In genomic region chr19:17078038-17078919, GRCh38 we compare ENCODE assay signal across 10 cellular contexts. TPM values are rescaled to one million over a fixed set of nuclear protein-coding genes. Genes with fewer than 3 reads are reported as not detected.
DNase-seq lines count a peak whose midpoint lies in the region; ATAC-seq, FAIRE-seq and TF ChIP-seq lines count a peak whose summit lies in the region.
"Had no signal": no experiment of that assay in that cellular context is flagged by ENCODE, and none has a peak within 500 bp of the region (broad histone marks: within the 10 kb centered on the region; RNA-seq: fewer than 3 reads in every experiment).

No MANE protein-coding gene starts in this region.

- H3K27ac ChIP-seq in naive thymus-derived CD4-positive, alpha-beta T cell (ENCODE audit: low read depth, low read length), result no peak overlapping the region
- H3K27ac ChIP-seq: SJCRH30 had no signal

- H3K4me3 Mint-ChIP-seq in IgD-negative memory B cell (peak overlapping the region; percentile 76 to 99 (median 94)), brain (peak overlapping the region; percentile 96 to 100 (median 99))
- peak overlapping the region; percentile 64 to 100 (median 98) for H3K4me3 Mint-ChIP-seq in naive thymus-derived CD4-positive, alpha-beta T cell

- peaks cover 32% of the 10 kb centered on the region in 2 donors for H3K4me1 ChIP-seq in naive thymus-derived CD4-positive, alpha-beta T cell (ENCODE audit: control insufficient read depth in 2 of 2, insufficient read depth in 2 of 2, low read length in 2 of 2)
- H3K4me1 ChIP-seq: SJCRH30 had no signal

- no peak for TF ChIP-seq CTCF in AG04449 (IDR thresholded peaks at IDR 0.05; ENCODE audit: insufficient read depth, low read length, missing control alignments)
- TF ChIP-seq CTCF in brain (conservative IDR thresholded peaks at IDR 0.05), result no peak

- H3K9me3 Mint-ChIP-seq in IgD-negative memory B cell (no peaks in the 10 kb centered on the region), brain (peaks cover 0 to 4% (median 0%) of the 10 kb centered on the region in 5 experiments)
- no peaks in the 10 kb centered on the region for H3K9me3 Mint-ChIP-seq in naive thymus-derived CD4-positive, alpha-beta T cell

- no peak for TF ChIP-seq POLR2A in H54 (IDR thresholded peaks at IDR 0.05; ENCODE audit: low read depth, low read length)

- CTCF ChIA-PET in AG04449 (lab: Yijun Ruan, JAX), result interaction anchor here (1.2 to 1.9 kb wide), 5 partner anchors 10 to 203 kb away, joined by 3 to 4 read pairs (median 4); no protein-coding TSS in a partner anchor
- CTCF ChIA-PET in naive thymus-derived CD4-positive, alpha-beta T cell (lab: Charles Lee), result no interaction called here

- H3K27me3 ChIP-seq in naive thymus-derived CD4-positive, alpha-beta T cell (ENCODE audit: control insufficient read depth in 2 of 2, insufficient read depth in 2 of 2, low read length in 2 of 2), result no peaks in the 10 kb centered on the region
- H3K27me3 ChIP-seq: SJCRH30 had no signal

- H3K9me3 ChIP-seq in naive thymus-derived CD4-positive, alpha-beta T cell (ENCODE audit: control insufficient read depth in 2 of 3, low read length in 3 of 3), result no peaks in the 10 kb centered on the region
- H3K9me3 ChIP-seq: SJCRH30 had no signal

- ATAC-seq in naive thymus-derived CD4-positive, alpha-beta T cell, result no peak

- POLR2A ChIA-PET in AG04449 (lab: Yijun Ruan, JAX), result interaction anchor here (1.4 kb wide), 1 partner anchor 30 kb away, joined by 3 read pairs; no protein-coding TSS in a partner anchor
- POLR2A ChIA-PET in naive thymus-derived CD4-positive, alpha-beta T cell (lab: Charles Lee), result interaction anchor here (1.6 to 5.0 kb wide), 2 partner anchors 47 to 137 kb away, joined by 3 to 56 read pairs; partner anchors contain the start of gene USE1

- no peak for DNase-seq in AG04449 (ENCODE audit: low read depth, low spot score)
- DNase-seq in naive thymus-derived CD4-positive, alpha-beta T cell, result no peak
- no peak for DNase-seq in SIG-M5 (lab: John Stamatoyannopoulos, UW)
- DNase-seq in NCI-H2227 treated with DMSO at 0.1 percent for 48 hours (lab: John Stamatoyannopoulos, UW), result no peak
- no peak for DNase-seq in H54 (ENCODE audit: insufficient read length, low spot score)
- DNase-seq in HCEC 1CT, result no peak
- DNase-seq: SJCRH30 had no signal

- no peak for FAIRE-seq in H54 (lab: Jason Lieb, UNC)

- intact Hi-C loops in naive thymus-derived CD4-positive, alpha-beta T cell (cut with micrococcal nuclease), result loop anchor here (5.0 to 10.0 kb wide), 4 partner anchors 389 to 966 kb away; partner anchors contain the start of genes RAB8A (in 1 of the 2) and SLC5A5 (in 1 of the 2)

- H3K36me3 Mint-ChIP-seq in IgD-negative memory B cell (no peaks in the 10 kb centered on the region), brain (no peaks in the 10 kb centered on the region)
- peaks cover 0 to 11% (median 0%) of the 10 kb centered on the region in 5 donors for H3K36me3 Mint-ChIP-seq in naive thymus-derived CD4-positive, alpha-beta T cell

- H3K36me3 ChIP-seq in naive thymus-derived CD4-positive, alpha-beta T cell (ENCODE audit: control insufficient read depth in 2 of 3, insufficient read depth in 3 of 3, low read length in 3 of 3), result peaks cover 0 to 10% (median 0%) of the 10 kb centered on the region in 3 experiments

- peak overlapping the region; percentile 95; the same call in 1 of the 2 replicates for H3K4me3 ChIP-seq in AG04449 (ENCODE audit: low read depth, low read length)
- H3K4me3 ChIP-seq in naive thymus-derived CD4-positive, alpha-beta T cell (ENCODE audit: low read length), result no peak overlapping the region
- H3K4me3 ChIP-seq: SJCRH30 had no signal

- peak overlapping the region; percentile 76 to 96 (median 94) for H3K27ac Mint-ChIP-seq in IgD-negative memory B cell
- H3K27ac Mint-ChIP-seq in brain, result peak overlapping the region in 4 of 5 experiments; percentile 4 to 98 (median 74)
- H3K27ac Mint-ChIP-seq in naive thymus-derived CD4-positive, alpha-beta T cell, result peak overlapping the region in 4 of 9 donors; percentile 26 to 96 (median 81)

- H3K4me1 Mint-ChIP-seq in IgD-negative memory B cell, result peaks cover 45 to 56% (median 53%) of the 10 kb centered on the region in 3 donors
- peaks cover 69% of the 10 kb centered on the region for H3K4me1 Mint-ChIP-seq in brain
- H3K4me1 Mint-ChIP-seq in naive thymus-derived CD4-positive, alpha-beta T cell, result peaks cover 54 to 79% (median 64%) of the 10 kb centered on the region in 7 donors

- H3K27me3 Mint-ChIP-seq in IgD-negative memory B cell (no peaks in the 10 kb centered on the region), brain (peaks cover 8% of the 10 kb centered on the region)
- no peaks in the 10 kb centered on the region for H3K27me3 Mint-ChIP-seq in naive thymus-derived CD4-positive, alpha-beta T cell

RNA-seq across cellular contexts. Expression of gene MYO9B, which starts 2.7 kb away (rescaled TPM):
- polyA plus RNA-seq in IgD-negative memory B cell (26.9 TPM), brain (ENCODE audit: insufficient read depth, low read depth, low replicate concordance) (41.2 TPM)
- 100 to 1,000 TPM; 154 to 297 (median 205) TPM for total RNA-seq in naive thymus-derived CD4-positive, alpha-beta T cell
- 10 to 100 TPM in 1 of 2 donors, 1 to 10 TPM in 1; 5.6 to 26.2 TPM for polyA plus RNA-seq in naive thymus-derived CD4-positive, alpha-beta T cell

RNA-seq across cellular contexts. Expression of gene HAUS8, which starts 3.0 kb away (rescaled TPM):
- polyA plus RNA-seq in IgD-negative memory B cell (11.4 TPM), brain (ENCODE audit: insufficient read depth, low read depth, low replicate concordance) (12.7 TPM)
- 10 to 100 TPM; 16.7 to 31.5 (median 19.3) TPM for total RNA-seq in naive thymus-derived CD4-positive, alpha-beta T cell
- polyA plus RNA-seq in naive thymus-derived CD4-positive, alpha-beta T cell, result 10 to 100 TPM in 1 of 2 donors, 1 to 10 TPM in 1; 9.4 to 11.5 TPM

RNA-seq across cellular contexts. Expression of gene CPAMD8, which starts 51.7 kb away (rescaled TPM):
- polyA plus RNA-seq in IgD-negative memory B cell (5.1 TPM), brain (ENCODE audit: insufficient read depth, low read depth, low replicate concordance) (4.1 TPM)
- 1 to 10 TPM in 4 of 5 experiments, under 1 TPM in 1; 0.44 to 6.6 (median 3.2) TPM for total RNA-seq in naive thymus-derived CD4-positive, alpha-beta T cell
- under 1 TPM; 0.18 to 0.66 TPM for polyA plus RNA-seq in naive thymus-derived CD4-positive, alpha-beta T cell
- total RNA-seq: Daoy had no signal
